11 cellular contexts compared by ENCODE assay signal in genomic region chr4:133147365-133147821, GRCh38. TPM values are rescaled to one million over a fixed set of nuclear protein-coding genes. Genes with fewer than 3 reads are reported as not detected.
A peak's percentile ranks its signal among the peaks of the same experiment; 100 is the strongest.
DNase-seq lines count a peak whose midpoint lies in the region; ATAC-seq, FAIRE-seq and TF ChIP-seq lines count a peak whose summit lies in the region.
"Had no signal": no experiment of that assay in that cellular context is flagged by ENCODE, and none has a peak within 500 bp of the region (broad histone marks: within the 10 kb centered on the region; RNA-seq: fewer than 3 reads in every experiment).

No MANE protein-coding gene starts in this region.

- H3K36me3 Mint-ChIP-seq in T-helper 17 cell (ENCODE audit: low read depth) = peaks cover 2% of the 10 kb centered on the region
- peaks cover 0 to 4% of the 10 kb centered on the region in 2 donors for H3K36me3 Mint-ChIP-seq in stimulated activated naive B cell treated with anti-CD40 and anti-IgM and Interleukin-4, amounts not matched to agents 10 μg/mL and 1 μg/mL and 100 μg/mL, for 72 hours

- H2BK20ac ChIP-seq in H1 (ENCODE audit: low read length) = 0 out of 2 replicates have a peak overlapping the region, but pooled peaks have one; percentile 38

- H3K23ac ChIP-seq in H1 (ENCODE audit: insufficient read length) = no peak overlapping the region

- no peak for TF ChIP-seq POLR2A in H1 (IDR thresholded peaks at IDR 0.05; ENCODE audit: control extremely low read depth in 1 of 2, low read depth in 2 of 2, low read length in 2 of 2)

- H4K5ac ChIP-seq in H1 (ENCODE audit: insufficient read length, low read depth, low read length) = no peak overlapping the region

- H3K4me1 Mint-ChIP-seq in T-helper 17 cell = peaks cover 3% of the 10 kb centered on the region
- peaks cover 14 to 30% of the 10 kb centered on the region in 2 donors for H3K4me1 Mint-ChIP-seq in stimulated activated naive B cell treated with anti-CD40 and anti-IgM and Interleukin-4, amounts not matched to agents 10 μg/mL and 1 μg/mL and 100 μg/mL, for 72 hours

- no peak overlapping the region for H2BK12ac ChIP-seq in H1 (ENCODE audit: low read depth, low read length)

- POLR2A ChIA-PET in H1 (lab: Charles Lee; ENCODE audit: partially characterized antibody) = interaction anchor here (1.2 kb wide), 1 partner anchor 15 kb away, joined by 5 read pairs; no protein-coding TSS in a partner anchor

- H2BK5ac ChIP-seq in H1 (ENCODE audit: low read depth, low read length) = no peak overlapping the region; the same call in 1 of the 2 replicates

- H3K23me2 ChIP-seq in H1 (ENCODE audit: low read depth, low read length) = peaks cover 51% of the 10 kb centered on the region

- H3K27me3 ChIP-seq in ACC112 (ENCODE audit: insufficient read depth, low read length) (peaks cover 97% of the 10 kb centered on the region), KMS-11 (ENCODE audit: insufficient read depth, low read depth) (no peaks in the 10 kb centered on the region), H1 (replicated peaks in 1 of 4; ENCODE audit: control insufficient read depth in 3 of 4, extremely low read depth in 1 of 4, insufficient read depth in 3 of 4, low read length in 3 of 4) (peaks cover 33 to 55% (median 53%) of the 10 kb centered on the region in 4 experiments; a peak in 6 of 7 replicates), neuron (ENCODE audit: insufficient read depth, low read length) (no peaks in the 10 kb centered on the region)

- H3K9ac ChIP-seq in KMS-11 (peak overlapping the region; percentile 39; the same call in 1 of the 2 replicates), H1 (replicated peaks in 1 of 4; ENCODE audit: extremely low read depth in 1 of 4, low read depth in 3 of 4, low read length in 3 of 4) (peak overlapping the region in 1 of 4 experiments; percentile 64; a peak in 1 of 7 replicates)

- H3K56ac ChIP-seq in H1 (replicated peaks; ENCODE audit: insufficient read length, low read depth, low read length) = no peak overlapping the region

- H3K4me1 ChIP-seq in ACC112 (ENCODE audit: control insufficient read depth, insufficient read depth, low read length, unreplicated experiment) (peaks cover 3% of the 10 kb centered on the region), KMS-11 (ENCODE audit: low read depth, poor library complexity, severe bottlenecking) (peaks cover 45% of the 10 kb centered on the region), H1 (replicated peaks in 1 of 4; ENCODE audit: control insufficient read depth in 3 of 4, insufficient read depth in 4 of 4, low read length in 3 of 4) (peaks cover 0 to 17% (median 13%) of the 10 kb centered on the region in 4 experiments; a peak in 6 of 7 replicates), neuron (ENCODE audit: insufficient read depth, low read length) (peaks cover 5% of the 10 kb centered on the region)

- no peak overlapping the region for H3K27ac ChIP-seq in ACC112 (ENCODE audit: low read depth, low read length)
- H3K27ac ChIP-seq in KMS-11 = no peak overlapping the region
- no peak overlapping the region for H3K27ac ChIP-seq in H1 (ENCODE audit: low read depth, low read length)

- peak overlapping the region; percentile 77 for H3K4me2 ChIP-seq in KMS-11
- H3K4me2 ChIP-seq in H1 (ENCODE audit: insufficient read depth in 1 of 2, low read depth in 2 of 2, low read length in 2 of 2) = peak overlapping the region; percentile 99

- H2BK15ac ChIP-seq in H1 (ENCODE audit: low read length) = no peak overlapping the region

- WGBS in H1 (ENCODE audit: extremely low coverage in 1 of 2, insufficient coverage in 1 of 2, insufficient read length in 1 of 2, insufficient replicate concordance in 2 of 2, low coverage in 1 of 2, low lambda C conversion rate in 2 of 2, missing lambda C conversion rate in 1 of 2), 2 experiments = 4% methylated on average over 22 of the region's 22 CpGs; no CpG with 5 or more reads in 1 of the 2 experiments

- H3K4ac ChIP-seq in H1 (replicated peaks; ENCODE audit: insufficient read length, low read depth, low read length) = no peak overlapping the region

- DNase-seq in H1 (ENCODE audit: low read depth in 1 of 2, low spot score in 2 of 2) (peak in 1 of 2 experiments; percentile 47), NCI-H1436 (lab: John Stamatoyannopoulos, UW) (no peak), T-helper 17 cell (no peak)
- no peak for DNase-seq in stimulated activated naive B cell treated with anti-CD40 and anti-IgM and Interleukin-4, amounts not matched to agents 10 μg/mL and 1 μg/mL and 100 μg/mL, for 72 hours
- DNase-seq: NCI-H2081 treated with DMSO at 0.1 percent for 48 hours had no signal

- H3K36me3 ChIP-seq in ACC112 (ENCODE audit: insufficient read depth, low read length) = no peaks in the 10 kb centered on the region
- H3K36me3 ChIP-seq in KMS-11 (ENCODE audit: insufficient read depth) = no peaks in the 10 kb centered on the region
- no peaks in the 10 kb centered on the region for H3K36me3 ChIP-seq in H1 (ENCODE audit: control insufficient read depth in 2 of 4, insufficient read depth in 4 of 4, low read length in 3 of 4)
- no peaks in the 10 kb centered on the region for H3K36me3 ChIP-seq in neuron (ENCODE audit: insufficient read depth, low read length)

- H4K8ac ChIP-seq in H1 (ENCODE audit: extremely low read depth, insufficient read depth, low read length) = peak overlapping the region; percentile 70; the same call in 1 of the 2 replicates

- H3K9me3 ChIP-seq in H1 (ENCODE audit: insufficient read depth in 2 of 2, low read depth in 1 of 2, low read length in 1 of 2) (no peaks in the 10 kb centered on the region), neuron (ENCODE audit: low read length) (no peaks in the 10 kb centered on the region), T-helper 17 cell (ENCODE audit: control insufficient read depth, low read length, poor library complexity, severe bottlenecking) (no peaks in the 10 kb centered on the region)

- TF ChIP-seq CTCF in KMS-11 (conservative IDR thresholded peaks at IDR 0.05; ENCODE audit: low read depth, low read length) (no peak), H1 (IDR thresholded peaks at IDR 0.05; ENCODE audit: control extremely low read depth in 1 of 3, insufficient read depth in 1 of 3, low read depth in 1 of 3, low read length in 3 of 3) (no peak)

- H3K27me3 Mint-ChIP-seq in T-helper 17 cell = peaks cover 69% of the 10 kb centered on the region
- peaks cover 66 to 70% of the 10 kb centered on the region in 2 donors for H3K27me3 Mint-ChIP-seq in stimulated activated naive B cell treated with anti-CD40 and anti-IgM and Interleukin-4, amounts not matched to agents 10 μg/mL and 1 μg/mL and 100 μg/mL, for 72 hours

- no peak for TF ChIP-seq RAD21 in H1 (IDR thresholded peaks at IDR 0.05 in 1 of 2, conservative IDR thresholded peaks at IDR 0.05 in 1 of 2; ENCODE audit: low read depth in 2 of 2, low read length in 2 of 2)

- no peaks in the 10 kb centered on the region for H3K9me3 Mint-ChIP-seq in stimulated activated naive B cell treated with anti-CD40 and anti-IgM and Interleukin-4, amounts not matched to agents 10 μg/mL and 1 μg/mL and 100 μg/mL, for 72 hours

- no peak overlapping the region for H3K4me3 Mint-ChIP-seq in T-helper 17 cell
- no peak overlapping the region for H3K4me3 Mint-ChIP-seq in stimulated activated naive B cell treated with anti-CD40 and anti-IgM and Interleukin-4, amounts not matched to agents 10 μg/mL and 1 μg/mL and 100 μg/mL, for 72 hours
- H3K4me3 Mint-ChIP-seq: activated CD8-positive, alpha-beta T cell treated with anti-CD3 and anti-CD28 coated beads for 36 hours had no signal

- no peaks in the 10 kb centered on the region for H3K79me1 ChIP-seq in H1 (ENCODE audit: low read depth, low read length)

- TF ChIP-seq EP300 in H1 (IDR thresholded peaks at IDR 0.05; ENCODE audit: borderline replicate concordance in 1 of 2, low read depth in 2 of 2, low read length in 2 of 2) = no peak

- no peak for FAIRE-seq in H1 (lab: Jason Lieb, UNC)
- FAIRE-seq: G401.6 had no signal

- no peaks in the 10 kb centered on the region for H3K79me2 ChIP-seq in ACC112 (ENCODE audit: control insufficient read depth, insufficient read depth, low read length, unreplicated experiment)
- H3K79me2 ChIP-seq in KMS-11 (ENCODE audit: insufficient read depth, low read depth) = no peaks in the 10 kb centered on the region
- H3K79me2 ChIP-seq in H1 (ENCODE audit: control insufficient read depth in 1 of 2, insufficient read depth in 2 of 2, low read length in 2 of 2) = no peaks in the 10 kb centered on the region

- CTCF ChIA-PET in H1 (lab: Charles Lee; ENCODE audit: partially characterized antibody) = interaction anchor here (0.6 to 3.0 kb wide), 58 partner anchors 10 to 1765 kb away, joined by 3 to 11 read pairs (median 4); no protein-coding TSS in a partner anchor

- H2AFZ ChIP-seq in ACC112 (ENCODE audit: low read length, unreplicated experiment) (no peak overlapping the region), KMS-11 (ENCODE audit: low read depth) (peak overlapping the region; percentile 76; the same call in 1 of the 2 replicates), H1 (ENCODE audit: low read length) (peak overlapping the region; percentile 78), neuron (ENCODE audit: low read depth, low read length) (peak overlapping the region; percentile 21)

- H3K4me3 ChIP-seq in ACC112 (ENCODE audit: low read depth, low read length) (peak overlapping the region; percentile 52), KMS-11 (IDR thresholded peaks at IDR 0.05; ENCODE audit: insufficient read depth, low read depth, low read length) (no peak overlapping the region), H1 (ENCODE audit: extremely low read depth in 1 of 4, insufficient read depth in 2 of 4, low read depth in 3 of 4, low read length in 4 of 4) (peak overlapping the region; percentile 52 to 67 (median 63)), neuron (ENCODE audit: low read length) (peak overlapping the region; percentile 54)

- H3K18ac ChIP-seq in H1 (ENCODE audit: extremely low read depth, low read length) = peak overlapping the region; percentile 60; the same call in 1 of the 2 replicates

- no peaks in the 10 kb centered on the region for H4K20me1 ChIP-seq in KMS-11 (ENCODE audit: insufficient read depth)
- H4K20me1 ChIP-seq in H1 (replicated peaks in 1 of 2; ENCODE audit: control insufficient read depth in 1 of 2, insufficient read depth in 2 of 2, low read length in 2 of 2) = peaks cover 3 to 5% of the 10 kb centered on the region in 2 experiments

- ATAC-seq in GM21786 (IDR thresholded peaks at IDR 0.05; ENCODE audit: unreplicated experiment) (no peak), T-helper 17 cell (no peak)
- ATAC-seq in stimulated activated naive B cell treated with anti-CD40 and anti-IgM and Interleukin-4, amounts not matched to agents 10 μg/mL and 1 μg/mL and 100 μg/mL, for 72 hours (replicated peaks) = no peak

- H3K27ac Mint-ChIP-seq in T-helper 17 cell = no peak overlapping the region
- H3K27ac Mint-ChIP-seq in stimulated activated naive B cell treated with anti-CD40 and anti-IgM and Interleukin-4, amounts not matched to agents 10 μg/mL and 1 μg/mL and 100 μg/mL, for 72 hours = no peak overlapping the region
- H3K27ac Mint-ChIP-seq: activated CD8-positive, alpha-beta T cell treated with anti-CD3 and anti-CD28 coated beads for 36 hours had no signal

- no peak overlapping the region for H4K91ac ChIP-seq in H1 (replicated peaks; ENCODE audit: insufficient read length, low read length)

- H2BK120ac ChIP-seq in H1 (replicated peaks; ENCODE audit: low read depth, low read length) = peak overlapping the region; percentile 38

- no peak overlapping the region for H3K14ac ChIP-seq in H1 (ENCODE audit: insufficient read length)

- H2AK5ac ChIP-seq in H1 (ENCODE audit: low read depth, low read length) = no peak overlapping the region

RNA-seq across cellular contexts. Expression of gene PCDH10, which starts 1.7 kb away (rescaled TPM):
- 9.3 and 10.0 TPM in 2 replicates for total RNA-seq in H1 (2021; fragmentation: NEBNext Ultra II Directional; extraction: Animal tissue kit (Norgen Biotek cat#: 25700))
- 2.2 and 3.0 TPM in 2 replicates for polyA plus RNA-seq in H1 (2011; rRNA removed)
- polyA plus RNA-seq in H1 (2011; cell fraction: cytosol; rRNA removed) = 2.6 TPM
- 5.5 TPM for polyA plus RNA-seq in H1 (2011; cell fraction: nucleus; rRNA removed)
- polyA plus RNA-seq in H1 (2012, experiment 1 of 2) = 1.9 to 3.1 TPM (median 2.6 TPM) in 4 replicates
- polyA plus RNA-seq in H1 (2012, experiment 2 of 2) = 1.1 TPM
- polyA plus RNA-seq in H1 (2013, experiment 1 of 2) = 24.2 TPM
- 22.9 TPM for polyA plus RNA-seq in H1 (2013, experiment 2 of 2)
- 5.8 and 6.0 TPM in 2 replicates for polyA minus RNA-seq in H1 (2011; rRNA and poly(A)+ RNA removed)
- 4.3 TPM for polyA minus RNA-seq in H1 (2011; cell fraction: cytosol; rRNA and poly(A)+ RNA removed)
- polyA minus RNA-seq in H1 (2011; cell fraction: nucleus; rRNA and poly(A)+ RNA removed) = 11.5 TPM
- not detected for total RNA-seq in T-helper 17 cell
- total RNA-seq: activated CD8-positive, alpha-beta T cell treated with anti-CD3 and anti-CD28 coated beads for 36 hours had no signal

Comparison
In these comparisons a context has a peak if more than half of its experiments do, and no peak if none do; other contexts are left out.
1. RNA of gene PCDH10, which starts 1.7 kb away (total RNA-seq): 9.3 to 10.0 TPM in H1; not detected in T-helper 17 cell; every median in the first group is over 10 times any median in the second.